In the genomic region with DNA sequence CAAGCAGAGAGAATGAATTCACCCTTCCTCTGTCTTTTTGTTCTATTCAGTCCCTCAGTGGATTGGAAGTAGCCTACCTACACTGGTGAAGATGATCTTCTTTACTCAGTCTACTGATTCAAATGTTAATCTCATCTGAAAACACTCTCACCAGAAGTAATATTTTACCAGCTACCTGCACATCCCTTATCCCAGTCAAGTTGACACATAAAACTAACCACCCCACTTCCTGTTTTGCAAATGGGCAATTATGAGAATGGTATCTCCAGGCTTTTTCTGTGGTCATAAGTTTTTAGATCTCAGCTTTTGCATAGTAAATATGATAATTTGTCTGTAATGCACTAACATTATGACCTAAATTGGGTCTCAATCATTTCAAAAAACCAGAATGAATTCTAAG, we compare ENCODE assay signal across 1 cellular context.
TF ChIP-seq lines count a peak whose summit lies in the region.

No MANE protein-coding gene starts in this region.

TF ChIP-seq in H1, 55 proteins besides CTCF, POLR2A, EP300 and RAD21 (continued from another document):
- TF ChIP-seq, protein P1, sequence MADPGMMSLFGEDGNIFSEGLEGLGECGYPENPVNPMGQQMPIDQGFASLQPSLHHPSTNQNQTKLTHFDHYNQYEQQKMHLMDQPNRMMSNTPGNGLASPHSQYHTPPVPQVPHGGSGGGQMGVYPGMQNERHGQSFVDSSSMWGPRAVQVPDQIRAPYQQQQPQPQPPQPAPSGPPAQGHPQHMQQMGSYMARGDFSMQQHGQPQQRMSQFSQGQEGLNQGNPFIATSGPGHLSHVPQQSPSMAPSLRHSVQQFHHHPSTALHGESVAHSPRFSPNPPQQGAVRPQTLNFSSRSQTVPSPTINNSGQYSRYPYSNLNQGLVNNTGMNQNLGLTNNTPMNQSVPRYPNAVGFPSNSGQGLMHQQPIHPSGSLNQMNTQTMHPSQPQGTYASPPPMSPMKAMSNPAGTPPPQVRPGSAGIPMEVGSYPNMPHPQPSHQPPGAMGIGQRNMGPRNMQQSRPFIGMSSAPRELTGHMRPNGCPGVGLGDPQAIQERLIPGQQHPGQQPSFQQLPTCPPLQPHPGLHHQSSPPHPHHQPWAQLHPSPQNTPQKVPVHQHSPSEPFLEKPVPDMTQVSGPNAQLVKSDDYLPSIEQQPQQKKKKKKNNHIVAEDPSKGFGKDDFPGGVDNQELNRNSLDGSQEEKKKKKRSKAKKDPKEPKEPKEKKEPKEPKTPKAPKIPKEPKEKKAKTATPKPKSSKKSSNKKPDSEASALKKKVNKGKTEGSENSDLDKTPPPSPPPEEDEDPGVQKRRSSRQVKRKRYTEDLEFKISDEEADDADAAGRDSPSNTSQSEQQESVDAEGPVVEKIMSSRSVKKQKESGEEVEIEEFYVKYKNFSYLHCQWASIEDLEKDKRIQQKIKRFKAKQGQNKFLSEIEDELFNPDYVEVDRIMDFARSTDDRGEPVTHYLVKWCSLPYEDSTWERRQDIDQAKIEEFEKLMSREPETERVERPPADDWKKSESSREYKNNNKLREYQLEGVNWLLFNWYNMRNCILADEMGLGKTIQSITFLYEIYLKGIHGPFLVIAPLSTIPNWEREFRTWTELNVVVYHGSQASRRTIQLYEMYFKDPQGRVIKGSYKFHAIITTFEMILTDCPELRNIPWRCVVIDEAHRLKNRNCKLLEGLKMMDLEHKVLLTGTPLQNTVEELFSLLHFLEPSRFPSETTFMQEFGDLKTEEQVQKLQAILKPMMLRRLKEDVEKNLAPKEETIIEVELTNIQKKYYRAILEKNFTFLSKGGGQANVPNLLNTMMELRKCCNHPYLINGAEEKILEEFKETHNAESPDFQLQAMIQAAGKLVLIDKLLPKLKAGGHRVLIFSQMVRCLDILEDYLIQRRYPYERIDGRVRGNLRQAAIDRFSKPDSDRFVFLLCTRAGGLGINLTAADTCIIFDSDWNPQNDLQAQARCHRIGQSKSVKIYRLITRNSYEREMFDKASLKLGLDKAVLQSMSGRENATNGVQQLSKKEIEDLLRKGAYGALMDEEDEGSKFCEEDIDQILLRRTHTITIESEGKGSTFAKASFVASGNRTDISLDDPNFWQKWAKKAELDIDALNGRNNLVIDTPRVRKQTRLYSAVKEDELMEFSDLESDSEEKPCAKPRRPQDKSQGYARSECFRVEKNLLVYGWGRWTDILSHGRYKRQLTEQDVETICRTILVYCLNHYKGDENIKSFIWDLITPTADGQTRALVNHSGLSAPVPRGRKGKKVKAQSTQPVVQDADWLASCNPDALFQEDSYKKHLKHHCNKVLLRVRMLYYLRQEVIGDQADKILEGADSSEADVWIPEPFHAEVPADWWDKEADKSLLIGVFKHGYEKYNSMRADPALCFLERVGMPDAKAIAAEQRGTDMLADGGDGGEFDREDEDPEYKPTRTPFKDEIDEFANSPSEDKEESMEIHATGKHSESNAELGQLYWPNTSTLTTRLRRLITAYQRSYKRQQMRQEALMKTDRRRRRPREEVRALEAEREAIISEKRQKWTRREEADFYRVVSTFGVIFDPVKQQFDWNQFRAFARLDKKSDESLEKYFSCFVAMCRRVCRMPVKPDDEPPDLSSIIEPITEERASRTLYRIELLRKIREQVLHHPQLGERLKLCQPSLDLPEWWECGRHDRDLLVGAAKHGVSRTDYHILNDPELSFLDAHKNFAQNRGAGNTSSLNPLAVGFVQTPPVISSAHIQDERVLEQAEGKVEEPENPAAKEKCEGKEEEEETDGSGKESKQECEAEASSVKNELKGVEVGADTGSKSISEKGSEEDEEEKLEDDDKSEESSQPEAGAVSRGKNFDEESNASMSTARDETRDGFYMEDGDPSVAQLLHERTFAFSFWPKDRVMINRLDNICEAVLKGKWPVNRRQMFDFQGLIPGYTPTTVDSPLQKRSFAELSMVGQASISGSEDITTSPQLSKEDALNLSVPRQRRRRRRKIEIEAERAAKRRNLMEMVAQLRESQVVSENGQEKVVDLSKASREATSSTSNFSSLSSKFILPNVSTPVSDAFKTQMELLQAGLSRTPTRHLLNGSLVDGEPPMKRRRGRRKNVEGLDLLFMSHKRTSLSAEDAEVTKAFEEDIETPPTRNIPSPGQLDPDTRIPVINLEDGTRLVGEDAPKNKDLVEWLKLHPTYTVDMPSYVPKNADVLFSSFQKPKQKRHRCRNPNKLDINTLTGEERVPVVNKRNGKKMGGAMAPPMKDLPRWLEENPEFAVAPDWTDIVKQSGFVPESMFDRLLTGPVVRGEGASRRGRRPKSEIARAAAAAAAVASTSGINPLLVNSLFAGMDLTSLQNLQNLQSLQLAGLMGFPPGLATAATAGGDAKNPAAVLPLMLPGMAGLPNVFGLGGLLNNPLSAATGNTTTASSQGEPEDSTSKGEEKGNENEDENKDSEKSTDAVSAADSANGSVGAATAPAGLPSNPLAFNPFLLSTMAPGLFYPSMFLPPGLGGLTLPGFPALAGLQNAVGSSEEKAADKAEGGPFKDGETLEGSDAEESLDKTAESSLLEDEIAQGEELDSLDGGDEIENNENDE (IDR thresholded peaks at IDR 0.05; ENCODE audit: insufficient replicate concordance, low read length), result no peak
- no peak for TF ChIP-seq KDM5A (IDR thresholded peaks at IDR 0.05; ENCODE audit: low read length)
- TF ChIP-seq TBP (IDR thresholded peaks at IDR 0.05; ENCODE audit: low read depth, low read length), result no peak
- TF ChIP-seq SRF (IDR thresholded peaks at IDR 0.05; ENCODE audit: low read depth, low read length), result no peak
- TF ChIP-seq TCF12 (IDR thresholded peaks at IDR 0.05; ENCODE audit: low read depth, low read length), result no peak
- no peak for TF ChIP-seq CEBPB (IDR thresholded peaks at IDR 0.05; ENCODE audit: low read depth, low read length)
- no peak for TF ChIP-seq SP4 (IDR thresholded peaks at IDR 0.05; ENCODE audit: low read length)
- TF ChIP-seq GABPA (IDR thresholded peaks at IDR 0.05; ENCODE audit: borderline replicate concordance, insufficient read depth, low read length), result no peak
- TF ChIP-seq ASH2L (IDR thresholded peaks at IDR 0.05; ENCODE audit: low read length), result no peak
- TF ChIP-seq BACH1 (IDR thresholded peaks at IDR 0.05; ENCODE audit: low read length), result no peak
- TF ChIP-seq, protein P2, sequence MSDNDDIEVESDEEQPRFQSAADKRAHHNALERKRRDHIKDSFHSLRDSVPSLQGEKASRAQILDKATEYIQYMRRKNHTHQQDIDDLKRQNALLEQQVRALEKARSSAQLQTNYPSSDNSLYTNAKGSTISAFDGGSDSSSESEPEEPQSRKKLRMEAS (IDR thresholded peaks at IDR 0.05), result no peak
- TF ChIP-seq NANOG (IDR thresholded peaks at IDR 0.05; ENCODE audit: insufficient read depth, low read depth, low read length, poor library complexity, severe bottlenecking), result no peak
